In genomic region chr3:17544632-17545031, GRCh38 we compare ENCODE assay signal across 20 cellular contexts.
DNase-seq lines count a peak whose midpoint lies in the region; ATAC-seq and TF ChIP-seq lines count a peak whose summit lies in the region.
"Had no signal": no experiment of that assay in that cellular context is flagged by ENCODE, and none has a peak within 500 bp of the region (broad histone marks: within the 10 kb centered on the region; RNA-seq: fewer than 3 reads in every experiment).

No MANE protein-coding gene starts in this region.

- H3K36me3 Mint-ChIP-seq in stimulated activated effector memory CD8-positive, alpha-beta T cell treated with anti-CD3 and anti-CD28 coated beads, Interleukin-12 subunit alpha, Interleukin-12 subunit beta, amount 100 ng/mL, for 72 hours, result no peaks in the 10 kb centered on the region

- TF ChIP-seq CTCF in GM06990 (IDR thresholded peaks at IDR 0.05; ENCODE audit: insufficient read depth, low read length, poor library complexity, severe bottlenecking) (peak; percentile 12), fibroblast of pulmonary artery (IDR thresholded peaks at IDR 0.05; ENCODE audit: low read length, missing control alignments) (peak; percentile 50)

- no peaks in the 10 kb centered on the region for H3K9me3 Mint-ChIP-seq in stimulated activated effector memory CD8-positive, alpha-beta T cell treated with anti-CD3 and anti-CD28 coated beads, Interleukin-12 subunit alpha, Interleukin-12 subunit beta, amount 100 ng/mL, for 72 hours
- H3K9me3 Mint-ChIP-seq: activated T-helper 1 cell treated with anti-CD3 and anti-CD28 coated beads, Interleukin-12 subunit alpha, Interleukin-12 subunit beta, Interleukin-2, Interleukin-4 antibody, amounts not matched to agents 30 ng/mL and 10 ng/mL and 1 ng/mL, durations not matched to agents 14 hours and 24 hours and 36 hours; immature natural killer cell had no signal

- H3K27me3 ChIP-seq in GM06990 (replicated peaks; ENCODE audit: control insufficient read depth, insufficient read depth, low read length), result no peaks in the 10 kb centered on the region
- H3K27me3 ChIP-seq: BLaER1, ovary, suprapubic skin had no signal

- H3K36me3 ChIP-seq in GM06990 (ENCODE audit: control insufficient read depth, insufficient read depth, low read length), result no peaks in the 10 kb centered on the region; the same call in 1 of the 2 replicates
- H3K36me3 ChIP-seq: ovary had no signal

- in situ Hi-C loops in ACHN (cut with HindIII; ENCODE audit: low pct_ligation_motif_present, low pct_unique_long_range_greater_than_20kb, low sequenced_read_pairs), result no loop called here
- in situ Hi-C loops in G401 (cut with HindIII; ENCODE audit: low sequenced_read_pairs), result no loop called here

- H3K4me1 Mint-ChIP-seq in stimulated activated effector memory CD8-positive, alpha-beta T cell treated with anti-CD3 and anti-CD28 coated beads, Interleukin-12 subunit alpha, Interleukin-12 subunit beta, amount 100 ng/mL, for 72 hours, result no peaks in the 10 kb centered on the region
- H3K4me1 Mint-ChIP-seq: immature natural killer cell had no signal

- H3K4me3 ChIP-seq in GM06990 (replicated peaks; ENCODE audit: low read depth, low read length) (no peak overlapping the region), fibroblast of pulmonary artery (replicated peaks; ENCODE audit: low read depth, low read length) (no peak overlapping the region)
- H3K4me3 ChIP-seq: BLaER1, ovary, suprapubic skin had no signal

- H3K27ac Mint-ChIP-seq in stimulated activated effector memory CD8-positive, alpha-beta T cell treated with anti-CD3 and anti-CD28 coated beads, Interleukin-12 subunit alpha, Interleukin-12 subunit beta, amount 100 ng/mL, for 72 hours, result no peak overlapping the region
- H3K27ac Mint-ChIP-seq: activated T-helper 1 cell treated with anti-CD3 and anti-CD28 coated beads, Interleukin-12 subunit alpha, Interleukin-12 subunit beta, Interleukin-2, Interleukin-4 antibody, amounts not matched to agents 30 ng/mL and 10 ng/mL and 1 ng/mL, durations not matched to agents 14 hours and 24 hours and 36 hours; immature natural killer cell had no signal

- ATAC-seq in stimulated activated effector memory CD8-positive, alpha-beta T cell treated with anti-CD3 and anti-CD28 coated beads, Interleukin-12 subunit alpha, Interleukin-12 subunit beta, amount 100 ng/mL, for 72 hours, result no peak

- DNase-seq in ACHN (peak; percentile 2), GM06990 (ENCODE audit: extremely low read depth, insufficient read length) (no peak), RPMI7951 (ENCODE audit: low read depth) (peak; percentile 15), fibroblast of pulmonary artery (ENCODE audit: low read depth) (peak; percentile 24), middle frontal gyrus (ENCODE audit: extremely low spot score, low spot score) (no peak), NCI-H345 treated with DMSO at 0.1 percent for 48 hours (lab: John Stamatoyannopoulos, UW; ENCODE audit: unreplicated experiment) (no peak), G401 (ENCODE audit: low spot score) (no peak)
- no peak for DNase-seq in stimulated activated effector memory CD8-positive, alpha-beta T cell treated with anti-CD3 and anti-CD28 coated beads, Interleukin-12 subunit alpha, Interleukin-12 subunit beta, amount 100 ng/mL, for 72 hours (ENCODE audit: low spot score in 2 of 2)
- DNase-seq: activated CD4-positive, alpha-beta T cell treated with anti-CD3 and anti-CD28 coated beads, Interleukin-2, amount 50 U/mL, for 1 hour; anterior cingulate cortex; EL; GOT3; immature natural killer cell; NCI-H1436 treated with DMSO at 0.1 percent for 48 hours; ovary; stimulated activated CD4-positive, alpha-beta T cell treated with anti-CD3 and anti-CD28 coated beads, Interleukin-12 subunit alpha, Interleukin-12 subunit beta, amount 100 ng/mL, for 4 hours; T-helper 9 cell had no signal

- H3K4me3 Mint-ChIP-seq in stimulated activated effector memory CD8-positive, alpha-beta T cell treated with anti-CD3 and anti-CD28 coated beads, Interleukin-12 subunit alpha, Interleukin-12 subunit beta, amount 100 ng/mL, for 72 hours, result no peak overlapping the region
- H3K4me3 Mint-ChIP-seq: activated T-helper 1 cell treated with anti-CD3 and anti-CD28 coated beads, Interleukin-12 subunit alpha, Interleukin-12 subunit beta, Interleukin-2, Interleukin-4 antibody, amounts not matched to agents 30 ng/mL and 10 ng/mL and 1 ng/mL, durations not matched to agents 14 hours and 24 hours and 36 hours; immature natural killer cell had no signal

Comparison
In these comparisons a context has a peak if more than half of its experiments do, and no peak if none do; other contexts are left out.
1. DNase-seq: peak in ACHN (single experiment), RPMI7951 (single experiment) and fibroblast of pulmonary artery (single experiment); none in GM06990 (single experiment), middle frontal gyrus (single experiment), stimulated activated effector memory CD8-positive, alpha-beta T cell treated with anti-CD3 and anti-CD28 coated beads, Interleukin-12 subunit alpha, Interleukin-12 subunit beta, amount 100 ng/mL, for 72 hours (0 of 2), NCI-H345 treated with DMSO at 0.1 percent for 48 hours (single experiment) and G401 (single experiment).